ENCODE assay signal across 34 cellular contexts in the genomic region with DNA sequence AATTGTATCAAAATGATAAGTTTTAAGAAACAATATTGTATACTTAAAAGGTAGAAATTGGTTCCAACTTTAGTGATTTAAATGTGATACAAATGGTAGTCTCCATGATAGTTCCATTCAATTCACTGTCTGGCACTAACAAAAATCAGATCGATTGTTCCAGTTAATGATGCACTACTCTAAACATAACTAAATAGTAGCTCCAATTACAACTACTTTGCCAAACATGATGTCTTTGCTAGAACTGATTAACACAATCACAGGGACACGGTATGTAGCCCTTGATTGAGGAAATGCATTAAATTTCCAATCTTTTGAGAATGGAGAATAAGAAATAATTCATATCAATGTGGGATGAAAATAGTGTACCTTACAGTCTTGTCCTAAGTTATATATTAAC.
"Had no signal": no experiment of that assay in that cellular context is flagged by ENCODE, and none has a peak within 500 bp of the region (broad histone marks: within the 10 kb centered on the region; RNA-seq: fewer than 3 reads in every experiment).

No MANE protein-coding gene starts in this region.

- H3K4me3 ChIP-seq: adrenal gland, ascending aorta, body of pancreas, breast epithelium, cardiac muscle cell had no signal

- H3K36me3 ChIP-seq: adrenal gland, ascending aorta, brain microvascular endothelial cell, breast epithelium, cardiac muscle cell had no signal

- H3K27me3 ChIP-seq: adrenal gland, ascending aorta, body of pancreas, brain microvascular endothelial cell, breast epithelium, cardiac muscle cell had no signal

- H3K27ac ChIP-seq: adrenal gland, ascending aorta, body of pancreas, brain microvascular endothelial cell, breast epithelium, cardiac muscle cell had no signal

- H3K4me1 ChIP-seq: adrenal gland, ascending aorta, body of pancreas, breast epithelium had no signal

- FAIRE-seq: astrocyte, bronchial epithelial cell had no signal

- DNase-seq: activated effector memory CD4-positive, alpha-beta T cell treated with anti-CD3 and anti-CD28 coated beads, Interleukin-2, amount 50 U/mL, for 16 hours; activated effector memory CD4-positive, alpha-beta T cell treated with Interleukin-2 at 50 U/mL for 16 hours; activated gamma-delta T cell; activated gamma-delta T cell treated with Interleukin-2 at 50 U/mL for 16 hours; activated naive CD4-positive, alpha-beta T cell; activated naive CD4-positive, alpha-beta T cell treated with anti-CD3 and anti-CD28 coated beads for 36 hours; activated naive CD4-positive, alpha-beta T cell treated with anti-CD3 and anti-CD28 coated beads, Interleukin-2, amount 10 ng/mL, durations not matched to agents 7 days and 5 days; activated naive CD4-positive, alpha-beta T cell treated with anti-CD3 and anti-CD28 coated beads, Interleukin-2, amount 50 U/mL, for 16 hours; activated naive CD4-positive, alpha-beta T cell treated with Interleukin-2 at 50 U/mL for 16 hours; activated naive CD8-positive, alpha-beta T cell treated with anti-CD3 and anti-CD28 coated beads for 36 hours; activated naive CD8-positive, alpha-beta T cell treated with anti-CD3 and anti-CD28 coated beads, Interleukin-2, amount 10 ng/mL, durations not matched to agents 7 days and 5 days; activated naive CD8-positive, alpha-beta T cell treated with anti-CD3 and anti-CD28 coated beads, Interleukin-2, amount 50 U/mL, for 24 hours; activated T-cell treated with anti-CD3 and anti-CD28 coated beads, Interleukin-2, amount 50 U/mL, for 1 hour; activated T-cell treated with anti-CD3 and anti-CD28 coated beads, Interleukin-2, amount 50 U/mL, for 24 hours; activated T-cell treated with anti-CD3 and anti-CD28 coated beads, Interleukin-2, amount 50 U/mL, for 4 hours; activated T-cell treated with anti-CD3 and anti-CD28 coated beads, Interleukin-2, amount 50 U/mL, for 48 hours; activated T-cell treated with anti-CD3 and anti-CD28 coated beads, Interleukin-2, amount 50 U/mL, for 72 hours; adrenal gland; amniotic stem cell; amygdala; anterior cingulate cortex; aorta; body of pancreas; brain microvascular endothelial cell; caudate nucleus; central memory CD4-positive, alpha-beta T cell; cerebellar nuclear complex had no signal

- ATAC-seq: activated naive CD4-positive, alpha-beta T cell treated with anti-CD3 and anti-CD28 coated beads, Interleukin-2, amount 50 U/mL, for 72 hours; activated naive CD8-positive, alpha-beta T cell treated with anti-CD3 and anti-CD28 coated beads, Interleukin-2, amount 50 U/mL, for 24 hours; activated T-cell treated with anti-CD3 and anti-CD28 coated beads, Interleukin-2, amount 50 U/mL, for 4 hours; activated T-cell treated with anti-CD3 and anti-CD28 coated beads, Interleukin-2, amount 50 U/mL, for 72 hours; activated T-helper 17 cell treated with anti-CD3 and anti-CD28 coated beads, Interleukin-2, amount 50 U/mL, for 72 hours; body of pancreas had no signal

- H3K9me3 ChIP-seq: adrenal gland, ascending aorta, body of pancreas, breast epithelium had no signal
